8 cellular contexts compared by ENCODE assay signal in genomic region chr4:185112104-185112503, GRCh38. TPM values are rescaled to one million over a fixed set of nuclear protein-coding genes. Genes with fewer than 3 reads are reported as not detected.
A peak's percentile ranks its signal among the peaks of the same experiment; 100 is the strongest.
DNase-seq lines count a peak whose midpoint lies in the region; ATAC-seq and TF ChIP-seq lines count a peak whose summit lies in the region.

No MANE protein-coding gene starts in this region.

- H3K27ac ChIP-seq in foreskin keratinocyte = no peak overlapping the region
- H3K27ac ChIP-seq in gastrocnemius medialis = peak overlapping the region; percentile 73 to 82 (median 76)

- DNase-seq in H4 (ENCODE audit: low spot score) (peak; percentile 93), SKM-1 treated with dmso at 0.1 percent for 144 hours (lab: John Stamatoyannopoulos, UW; ENCODE audit: unreplicated experiment) (peak; percentile 16), foreskin keratinocyte (peak; percentile 88 to 94), gastrocnemius medialis (peak; percentile 63 to 75)
- DNase-seq in activated CD4-positive, CD25-positive, alpha-beta regulatory T cell (lab: John Stamatoyannopoulos, UW) = no peak
- DNase-seq in stimulated activated CD4-positive, alpha-beta T cell treated with anti-CD3 and anti-CD28 coated beads, Interleukin-12 subunit alpha, Interleukin-12 subunit beta, amount 100 ng/mL, for 4 hours = no peak

- no peaks in the 10 kb centered on the region for H3K36me3 ChIP-seq in gastrocnemius medialis

- no peaks in the 10 kb centered on the region for H3K9me3 ChIP-seq in gastrocnemius medialis

- H3K4me1 ChIP-seq in foreskin keratinocyte = peaks cover 6% of the 10 kb centered on the region
- H3K4me1 ChIP-seq in gastrocnemius medialis = peaks cover 27 to 34% of the 10 kb centered on the region in 2 donors

- no peak for TF ChIP-seq CTCF in foreskin keratinocyte (conservative IDR thresholded peaks at IDR 0.05)
- TF ChIP-seq CTCF in gastrocnemius medialis (IDR thresholded peaks at IDR 0.05 in 4 of 5, conservative IDR thresholded peaks at IDR 0.05 in 1 of 5) = no peak

- ATAC-seq in foreskin keratinocyte (peak; percentile 96), gastrocnemius medialis (peak; percentile 100), HG03571 (IDR thresholded peaks at IDR 0.05; ENCODE audit: unreplicated experiment) (no peak), HG02588 (IDR thresholded peaks at IDR 0.05; ENCODE audit: unreplicated experiment) (no peak)

- no peak for TF ChIP-seq POLR2A in gastrocnemius medialis (IDR thresholded peaks at IDR 0.05)

- in situ Hi-C loops in gastrocnemius medialis (cut with MboI; ENCODE audit: low sequenced_read_pairs in 4 of 4) = no loop called here

- no peak overlapping the region for H3K4me3 ChIP-seq in gastrocnemius medialis

- intact Hi-C loops in gastrocnemius medialis (cut with DNase I; ENCODE audit: low total_unique reads) = loop anchor here (2.0 to 10.0 kb wide), 2 partner anchors 31 to 287 kb away; partner anchors contain the start of genes ACSL1 and SLC25A4

- no peaks in the 10 kb centered on the region for H3K27me3 ChIP-seq in foreskin keratinocyte
- H3K27me3 ChIP-seq in gastrocnemius medialis = no peaks in the 10 kb centered on the region

RNA-seq across cellular contexts. Expression of gene SLC25A4, which starts 31.0 kb away (rescaled TPM):
- 9.9 and 12.8 TPM in 2 replicates for total RNA-seq in H4 (2014; rRNA removed; shearing (Covaris generic))
- total RNA-seq in foreskin keratinocyte (9.9 and 11.5 TPM in 2 replicates), gastrocnemius medialis (100 to 1,000 TPM; 360 to 914 (median 389) TPM)
- polyA plus RNA-seq in foreskin keratinocyte = 13.4 and 13.5 TPM in 2 replicates

Comparison
In these comparisons a context has a peak if more than half of its experiments do, and no peak if none do; other contexts are left out.
1. DNase-seq: peak in H4 (single experiment), SKM-1 treated with dmso at 0.1 percent for 144 hours (single experiment), foreskin keratinocyte (2 of 2) and gastrocnemius medialis (2 of 2); none in activated CD4-positive, CD25-positive, alpha-beta regulatory T cell (0 of 4) and stimulated activated CD4-positive, alpha-beta T cell treated with anti-CD3 and anti-CD28 coated beads, Interleukin-12 subunit alpha, Interleukin-12 subunit beta, amount 100 ng/mL, for 4 hours (single experiment).
2. ATAC-seq: peak in foreskin keratinocyte (single experiment) and gastrocnemius medialis (2 of 2); none in HG03571 (single experiment) and HG02588 (single experiment).
3. RNA of gene SLC25A4, which starts 31.0 kb away (total RNA-seq): 360 to 914 TPM in gastrocnemius medialis; 9.9 to 12.8 TPM in H4 and 9.9 to 11.5 TPM in foreskin keratinocyte; every median in the first group is over 10 times any median in the second.